In genomic region chr1:198174297-198174696, GRCh38 we compare ENCODE assay signal across 10 cellular contexts. TPM values are rescaled to one million over a fixed set of nuclear protein-coding genes. Genes with fewer than 3 reads are reported as not detected.
DNase-seq lines count a peak whose midpoint lies in the region; ATAC-seq and FAIRE-seq lines count a peak whose summit lies in the region.
"Had no signal": no experiment of that assay in that cellular context is flagged by ENCODE, and none has a peak within 500 bp of the region (broad histone marks: within the 10 kb centered on the region; RNA-seq: fewer than 3 reads in every experiment).

No MANE protein-coding gene starts in this region.

- CTCF ChIA-PET in activated CD8-positive, alpha-beta memory T cell treated with anti-CD3 and anti-CD28 coated beads, Interleukin-2, amount 10 ng/mL, durations not matched to agents 7 days and 5 days (lab: Charles Lee): interaction anchor here (1.0 kb wide), 1 partner anchor 13 kb away, joined by 4 read pairs; no protein-coding TSS in a partner anchor
- CTCF ChIA-PET in activated CD8-positive, alpha-beta T cell treated with anti-CD3 and anti-CD28 coated beads, Interleukin-2, amount 10 ng/mL, durations not matched to agents 7 days and 5 days (lab: Charles Lee): interaction anchor here (1.2 to 2.0 kb wide), 5 partner anchors 9 to 18 kb away, joined by 3 to 6 read pairs (median 4); no protein-coding TSS in a partner anchor

- peak; percentile 52 for ATAC-seq in activated CD8-positive, alpha-beta memory T cell treated with anti-CD3 and anti-CD28 coated beads, Interleukin-2, amount 10 ng/mL, durations not matched to agents 7 days and 5 days
- ATAC-seq in HG02973 (IDR thresholded peaks at IDR 0.05; ENCODE audit: unreplicated experiment): peak; percentile 39
- peak; percentile 19 for ATAC-seq in activated CD8-positive, alpha-beta T cell treated with anti-CD3 and anti-CD28 coated beads, Interleukin-2, amount 10 ng/mL, durations not matched to agents 7 days and 5 days
- ATAC-seq in stimulated activated memory B cell treated with anti-CD40 and anti-IgM and Interleukin-4, amounts not matched to agents 10 μg/mL and 1 μg/mL and 100 μg/mL, for 72 hours: peak; percentile 86

- peak overlapping the region; percentile 45 for H3K4me3 Mint-ChIP-seq in activated CD8-positive, alpha-beta memory T cell treated with anti-CD3 and anti-CD28 coated beads, Interleukin-2, amount 10 ng/mL, durations not matched to agents 7 days and 5 days
- H3K4me3 Mint-ChIP-seq in activated CD8-positive, alpha-beta T cell treated with anti-CD3 and anti-CD28 coated beads, Interleukin-2, amount 10 ng/mL, durations not matched to agents 7 days and 5 days: peak overlapping the region; percentile 56
- peak overlapping the region; percentile 32 for H3K4me3 Mint-ChIP-seq in stimulated activated memory B cell treated with anti-CD40 and anti-IgM and Interleukin-4, amounts not matched to agents 10 μg/mL and 1 μg/mL and 100 μg/mL, for 72 hours

- DNase-seq in activated CD8-positive, alpha-beta memory T cell treated with anti-CD3 and anti-CD28 coated beads, Interleukin-2, amount 10 ng/mL, durations not matched to agents 7 days and 5 days: no peak
- no peak for DNase-seq in activated CD8-positive, alpha-beta memory T cell treated with anti-CD3 and anti-CD28 coated beads, Interleukin-2, amount 50 U/mL, for 4 hours
- no peak for DNase-seq in activated CD8-positive, alpha-beta T cell treated with anti-CD3 and anti-CD28 coated beads, Interleukin-2, amount 10 ng/mL, durations not matched to agents 7 days and 5 days
- DNase-seq in HTR-8/SVneo (ENCODE audit: insufficient read length, low spot score): no peak
- no peak for DNase-seq in KG1 (lab: John Stamatoyannopoulos, UW)
- DNase-seq in cerebellum (ENCODE audit: low spot score): no peak
- DNase-seq: NCI-H1105 treated with DMSO at 0.1 percent for 48 hours, stomach had no signal

- H3K9me3 Mint-ChIP-seq in activated CD8-positive, alpha-beta memory T cell treated with anti-CD3 and anti-CD28 coated beads, Interleukin-2, amount 10 ng/mL, durations not matched to agents 7 days and 5 days (ENCODE audit: low read depth): no peaks in the 10 kb centered on the region
- no peaks in the 10 kb centered on the region for H3K9me3 Mint-ChIP-seq in activated CD8-positive, alpha-beta T cell treated with anti-CD3 and anti-CD28 coated beads, Interleukin-2, amount 10 ng/mL, durations not matched to agents 7 days and 5 days (ENCODE audit: insufficient read depth)
- H3K9me3 Mint-ChIP-seq in stimulated activated memory B cell treated with anti-CD40 and anti-IgM and Interleukin-4, amounts not matched to agents 10 μg/mL and 1 μg/mL and 100 μg/mL, for 72 hours: no peaks in the 10 kb centered on the region

- peak overlapping the region; percentile 73 for H3K27ac Mint-ChIP-seq in activated CD8-positive, alpha-beta memory T cell treated with anti-CD3 and anti-CD28 coated beads, Interleukin-2, amount 10 ng/mL, durations not matched to agents 7 days and 5 days
- peak overlapping the region; percentile 78 for H3K27ac Mint-ChIP-seq in activated CD8-positive, alpha-beta T cell treated with anti-CD3 and anti-CD28 coated beads, Interleukin-2, amount 10 ng/mL, durations not matched to agents 7 days and 5 days
- H3K27ac Mint-ChIP-seq in stimulated activated memory B cell treated with anti-CD40 and anti-IgM and Interleukin-4, amounts not matched to agents 10 μg/mL and 1 μg/mL and 100 μg/mL, for 72 hours: peak overlapping the region; percentile 93

- H3K36me3 Mint-ChIP-seq in activated CD8-positive, alpha-beta memory T cell treated with anti-CD3 and anti-CD28 coated beads, Interleukin-2, amount 10 ng/mL, durations not matched to agents 7 days and 5 days: peaks cover 9% of the 10 kb centered on the region
- peaks cover 8% of the 10 kb centered on the region for H3K36me3 Mint-ChIP-seq in activated CD8-positive, alpha-beta T cell treated with anti-CD3 and anti-CD28 coated beads, Interleukin-2, amount 10 ng/mL, durations not matched to agents 7 days and 5 days (ENCODE audit: low read depth)
- H3K36me3 Mint-ChIP-seq in stimulated activated memory B cell treated with anti-CD40 and anti-IgM and Interleukin-4, amounts not matched to agents 10 μg/mL and 1 μg/mL and 100 μg/mL, for 72 hours: peaks cover 6% of the 10 kb centered on the region

- POLR2A ChIA-PET in activated CD8-positive, alpha-beta T cell treated with anti-CD3 and anti-CD28 coated beads, Interleukin-2, amount 10 ng/mL, durations not matched to agents 7 days and 5 days (lab: Charles Lee): interaction anchor here (1.0 to 2.0 kb wide), 2 partner anchors 13 to 16 kb away, joined by 3 to 12 read pairs; partner anchors contain the start of gene NEK7

- no peak for FAIRE-seq in HTR-8/SVneo (lab: Jason Lieb, UNC)

- peaks cover 82% of the 10 kb centered on the region for H3K4me1 Mint-ChIP-seq in activated CD8-positive, alpha-beta memory T cell treated with anti-CD3 and anti-CD28 coated beads, Interleukin-2, amount 10 ng/mL, durations not matched to agents 7 days and 5 days
- H3K4me1 Mint-ChIP-seq in activated CD8-positive, alpha-beta T cell treated with anti-CD3 and anti-CD28 coated beads, Interleukin-2, amount 10 ng/mL, durations not matched to agents 7 days and 5 days (ENCODE audit: low read depth): peaks cover 86% of the 10 kb centered on the region
- peaks cover 79% of the 10 kb centered on the region for H3K4me1 Mint-ChIP-seq in stimulated activated memory B cell treated with anti-CD40 and anti-IgM and Interleukin-4, amounts not matched to agents 10 μg/mL and 1 μg/mL and 100 μg/mL, for 72 hours

- no peaks in the 10 kb centered on the region for H3K27me3 Mint-ChIP-seq in activated CD8-positive, alpha-beta memory T cell treated with anti-CD3 and anti-CD28 coated beads, Interleukin-2, amount 10 ng/mL, durations not matched to agents 7 days and 5 days
- H3K27me3 Mint-ChIP-seq in activated CD8-positive, alpha-beta T cell treated with anti-CD3 and anti-CD28 coated beads, Interleukin-2, amount 10 ng/mL, durations not matched to agents 7 days and 5 days (ENCODE audit: low read depth): no peaks in the 10 kb centered on the region
- H3K27me3 Mint-ChIP-seq in stimulated activated memory B cell treated with anti-CD40 and anti-IgM and Interleukin-4, amounts not matched to agents 10 μg/mL and 1 μg/mL and 100 μg/mL, for 72 hours: no peaks in the 10 kb centered on the region

RNA-seq across cellular contexts. Expression of gene NEK7, which starts 17.5 kb away (rescaled TPM):
- total RNA-seq in activated CD8-positive, alpha-beta memory T cell treated with anti-CD3 and anti-CD28 coated beads, Interleukin-2, amount 10 ng/mL, durations not matched to agents 7 days and 5 days: 10 to 100 TPM; 71.4 to 77.4 TPM
- 10 to 100 TPM; 61.5 to 63.2 TPM for total RNA-seq in activated CD8-positive, alpha-beta T cell treated with anti-CD3 and anti-CD28 coated beads, Interleukin-2, amount 10 ng/mL, durations not matched to agents 7 days and 5 days
- total RNA-seq in cerebellum: 20.4 TPM

Comparison
In these comparisons a context has a peak if more than half of its experiments do, and no peak if none do; other contexts are left out.
1. ATAC-seq: peak in every context shown above with its lines; median percentile 86 in stimulated activated memory B cell treated with anti-CD40 and anti-IgM and Interleukin-4, amounts not matched to agents 10 μg/mL and 1 μg/mL and 100 μg/mL, for 72 hours; 52 in activated CD8-positive, alpha-beta memory T cell treated with anti-CD3 and anti-CD28 coated beads, Interleukin-2, amount 10 ng/mL, durations not matched to agents 7 days and 5 days; 39 in HG02973; 19 in activated CD8-positive, alpha-beta T cell treated with anti-CD3 and anti-CD28 coated beads, Interleukin-2, amount 10 ng/mL, durations not matched to agents 7 days and 5 days.